ENCODE assay signal across 8 cellular contexts in the genomic region with DNA sequence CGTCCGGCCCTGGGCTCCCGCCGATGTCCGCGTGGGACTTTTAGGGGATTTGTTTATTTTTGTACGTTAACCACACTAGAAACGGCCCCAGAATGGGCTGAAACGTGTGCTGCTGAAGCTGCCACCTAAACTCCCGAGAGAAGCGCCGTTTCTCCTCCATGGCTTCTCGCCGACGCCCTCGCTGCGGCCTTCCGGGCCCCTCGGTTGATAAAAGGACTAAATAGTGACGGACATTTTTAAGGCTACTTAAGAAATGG. TPM values are rescaled to one million over a fixed set of nuclear protein-coding genes. Genes with fewer than 3 reads are reported as not detected.
DNase-seq lines count a peak whose midpoint lies in the region; ATAC-seq and TF ChIP-seq lines count a peak whose summit lies in the region.

No MANE protein-coding gene starts in this region.

- TF ChIP-seq POLR2A in esophagus muscularis mucosa (IDR thresholded peaks at IDR 0.05; ENCODE audit: low read depth): no peak

- TF ChIP-seq EP300 in esophagus muscularis mucosa (IDR thresholded peaks at IDR 0.05): no peak

- in situ Hi-C loops in Panc1 (cut with HindIII; ENCODE audit: low pct_unique_long_range_greater_than_20kb, low sequenced_read_pairs): no loop called here

- no peak for ATAC-seq in Panc1

- no peaks in the 10 kb centered on the region for H3K27me3 ChIP-seq in Panc1 (ENCODE audit: control insufficient read depth, insufficient read depth, low read length)
- H3K27me3 ChIP-seq in esophagus muscularis mucosa: no peaks in the 10 kb centered on the region
- H3K27me3 ChIP-seq in rectal smooth muscle tissue (ENCODE audit: control insufficient read depth, insufficient read depth, low read length): no peaks in the 10 kb centered on the region

- peak overlapping the region; percentile 68 to 81 for H3K4me3 ChIP-seq in Panc1 (ENCODE audit: low read depth in 2 of 2, low read length in 2 of 2)
- peak overlapping the region; percentile 84 to 99 (median 96) for H3K4me3 ChIP-seq in esophagus muscularis mucosa
- H3K4me3 ChIP-seq in rectal smooth muscle tissue (ENCODE audit: low read length): peak overlapping the region; percentile 74

- POLR2A ChIA-PET in Panc1 (lab: Charles Lee): interaction anchor here (0.7 kb wide), 1 partner anchor 536 kb away, joined by 4 read pairs; no protein-coding TSS in a partner anchor

- H3K4me1 ChIP-seq in Panc1 (ENCODE audit: control insufficient read depth, insufficient read depth, low read length) (peaks cover 25% of the 10 kb centered on the region), esophagus muscularis mucosa (peaks cover 45 to 61% (median 54%) of the 10 kb centered on the region in 4 donors), rectal smooth muscle tissue (ENCODE audit: control insufficient read depth, insufficient read depth, low read length) (peaks cover 20% of the 10 kb centered on the region)

- TF ChIP-seq CTCF in Panc1 (IDR thresholded peaks at IDR 0.05) (no peak), esophagus muscularis mucosa (IDR thresholded peaks at IDR 0.05) (no peak)

- DNase-seq in NCI-H1092 treated with DMSO at 0.1 percent for 48 hours (lab: John Stamatoyannopoulos, UW) (peak; percentile 39), NCI-H1092 (lab: John Stamatoyannopoulos, UW) (no peak), Panc1 (ENCODE audit: low read depth, low spot score) (no peak), esophagus muscularis mucosa (ENCODE audit: extremely low spot score) (no peak), SIG-M5 treated with dmso at 0.1 percent for 504 hours (lab: John Stamatoyannopoulos, UW; ENCODE audit: unreplicated experiment) (no peak), RPMI8226 (no peak)
- no peak for DNase-seq in effector CD8-positive, alpha-beta T cell (lab: John Stamatoyannopoulos, UW)

- CTCF ChIA-PET in Panc1 (lab: Charles Lee): interaction anchor here (0.5 to 0.6 kb wide), 2 partner anchors 9 to 48 kb away, joined by 3 to 13 read pairs; no protein-coding TSS in a partner anchor

- WGBS in esophagus muscularis mucosa: 5% methylated on average over 14 of the region's 20 CpGs

- H3K9me3 ChIP-seq in Panc1 (ENCODE audit: control insufficient read depth, insufficient read depth, low read depth, low read length) (no peaks in the 10 kb centered on the region), esophagus muscularis mucosa (no peaks in the 10 kb centered on the region)

- peak overlapping the region; percentile 57 for H3K9ac ChIP-seq in rectal smooth muscle tissue (ENCODE audit: low read length)

- H3K27ac ChIP-seq in Panc1 (ENCODE audit: low read length): peak overlapping the region; percentile 92
- H3K27ac ChIP-seq in esophagus muscularis mucosa (replicated peaks in 1 of 4): peak overlapping the region; percentile 96 to 98 (median 97)
- peak overlapping the region; percentile 90 for H3K27ac ChIP-seq in rectal smooth muscle tissue (ENCODE audit: low read depth, low read length)

- BruUV-seq in Panc1 (replicated peaks; lab: Mats Ljungman, UMichigan): TSS peak; percentile 86

- no peaks in the 10 kb centered on the region for H3K36me3 ChIP-seq in Panc1 (ENCODE audit: control insufficient read depth, insufficient read depth, low read length)
- no peaks in the 10 kb centered on the region for H3K36me3 ChIP-seq in esophagus muscularis mucosa
- no peaks in the 10 kb centered on the region for H3K36me3 ChIP-seq in rectal smooth muscle tissue (ENCODE audit: control insufficient read depth, insufficient read depth, low read length)

- intact Hi-C loops in Panc1 (cut with micrococcal nuclease; ENCODE audit: unreplicated experiment): loop anchor here (2.0 to 10.0 kb wide), 2 partner anchors 51 to 73 kb away; partner anchors contain the start of genes ITGB2 and UBE2G2
- intact Hi-C loops in esophagus muscularis mucosa (cut with DNase I): loop anchor here (2.0 to 5.0 kb wide), 2 partner anchors 57 to 73 kb away; partner anchors contain the start of genes SUMO3 and UBE2G2

RNA-seq across cellular contexts. Expression of gene PTTG1IP, which starts 0.7 kb away (rescaled TPM):
- total RNA-seq in Panc1 (2021; ENCODE audit: unreplicated experiment) (226 TPM), esophagus muscularis mucosa (100 to 1,000 TPM; 222 to 382 (median 302) TPM)
- 169 TPM for polyA plus RNA-seq in Panc1 (2012; ENCODE audit: insufficient read length)

RNA-seq across cellular contexts. Expression of gene ITGB2, which starts 46.5 kb away (rescaled TPM):
- 3.0 TPM for total RNA-seq in Panc1 (2021; ENCODE audit: unreplicated experiment)
- 3.4 TPM for polyA plus RNA-seq in Panc1 (2012; ENCODE audit: insufficient read length)
- 100 to 1,000 TPM in 1 of 4 donors, 10 to 100 TPM in 3; 33.2 to 110 (median 44.0) TPM for total RNA-seq in esophagus muscularis mucosa

RNA-seq across cellular contexts. Expression of gene SUMO3, which starts 56.3 kb away (rescaled TPM):
- total RNA-seq in Panc1 (2021; ENCODE audit: unreplicated experiment): 41.4 TPM
- polyA plus RNA-seq in Panc1 (2012; ENCODE audit: insufficient read length): 55.8 TPM
- 10 to 100 TPM; 46.1 to 52.2 (median 48.6) TPM for total RNA-seq in esophagus muscularis mucosa
